ENCODE assay signal across 8 cellular contexts in the genomic region with DNA sequence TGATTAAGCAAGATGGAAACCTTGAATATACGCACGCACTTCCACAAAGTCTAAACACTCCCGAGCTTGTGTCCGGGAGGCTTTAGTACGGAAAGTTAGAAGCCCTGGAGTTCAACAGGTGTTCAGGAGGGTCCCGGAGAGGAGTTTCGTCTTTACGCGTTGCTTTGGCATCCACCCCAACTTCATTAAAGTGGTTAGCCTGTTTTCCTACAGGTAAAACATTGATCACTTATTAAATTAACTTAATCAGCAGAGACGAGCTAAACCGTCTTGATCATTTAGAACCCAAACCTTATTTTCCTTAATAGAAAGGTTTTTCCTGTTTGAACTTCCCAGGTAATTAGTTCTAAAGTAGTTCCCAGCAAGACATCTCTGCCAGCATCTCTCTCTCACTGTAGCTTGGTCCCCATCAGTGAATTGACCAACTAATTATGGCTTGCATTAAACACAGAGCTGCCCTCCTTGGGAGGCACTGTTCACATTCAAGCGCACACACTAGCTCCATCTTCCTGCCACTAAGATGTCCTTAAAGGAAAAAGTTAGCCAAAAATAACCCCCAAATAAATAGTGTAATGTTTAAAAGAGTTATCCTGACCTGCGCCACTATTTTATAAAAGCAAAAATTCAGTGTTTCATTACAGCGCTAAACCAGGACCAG. TPM values are rescaled to one million over a fixed set of nuclear protein-coding genes. Genes with fewer than 3 reads are reported as not detected.
DNase-seq lines count a peak whose midpoint lies in the region; ATAC-seq and TF ChIP-seq lines count a peak whose summit lies in the region.

No MANE protein-coding gene starts in this region.

- no peaks in the 10 kb centered on the region for H3K36me3 ChIP-seq in liver (ENCODE audit: control insufficient read depth in 4 of 4, insufficient read depth in 3 of 4, low read depth in 1 of 4, low read length in 3 of 4)
- H3K36me3 ChIP-seq in upper lobe of right lung = no peaks in the 10 kb centered on the region
- H3K36me3 ChIP-seq in adrenal gland (replicated peaks in 1 of 2) = no peaks in the 10 kb centered on the region

- no peak for TF ChIP-seq RAD21 in liver (IDR thresholded peaks at IDR 0.05)

- no peak for TF ChIP-seq CTCF in cardiac fibroblast (IDR thresholded peaks at IDR 0.05; ENCODE audit: low read depth, low read length)
- TF ChIP-seq CTCF in liver (IDR thresholded peaks at IDR 0.05; ENCODE audit: low read depth, low read length, missing input control) = no peak
- TF ChIP-seq CTCF in upper lobe of right lung (IDR thresholded peaks at IDR 0.05) = no peak
- TF ChIP-seq CTCF in adrenal gland (IDR thresholded peaks at IDR 0.05) = no peak

- H3K27me3 Mint-ChIP-seq in activated naive CD4-positive, alpha-beta T cell treated with anti-CD3 and anti-CD28 coated beads, Interleukin-2, amount 50 U/mL, for 24 hours = peaks cover 18% of the 10 kb centered on the region

- WGBS in liver = 41% methylated on average over 14 of the region's 14 CpGs
- 51 to 58% (median 53%) methylated on average over 14 of the region's 14 CpGs for WGBS in adrenal gland, 4 donors

- peaks cover 42% of the 10 kb centered on the region for H3K4me1 Mint-ChIP-seq in activated naive CD4-positive, alpha-beta T cell treated with anti-CD3 and anti-CD28 coated beads, Interleukin-2, amount 50 U/mL, for 24 hours

- no peaks in the 10 kb centered on the region for H3K9me3 Mint-ChIP-seq in activated naive CD4-positive, alpha-beta T cell treated with anti-CD3 and anti-CD28 coated beads, Interleukin-2, amount 50 U/mL, for 24 hours
- no peaks in the 10 kb centered on the region for H3K9me3 Mint-ChIP-seq in activated naive CD4-positive, alpha-beta T cell treated with anti-CD3 and anti-CD28 coated beads, Interleukin-2, amount 50 U/mL, for 72 hours

- TF ChIP-seq POLR2A in adrenal gland (IDR thresholded peaks at IDR 0.05) = no peak

- peaks cover 2% of the 10 kb centered on the region for H3K36me3 Mint-ChIP-seq in activated naive CD4-positive, alpha-beta T cell treated with anti-CD3 and anti-CD28 coated beads, Interleukin-2, amount 50 U/mL, for 24 hours
- peaks cover 6 to 24% of the 10 kb centered on the region in 2 donors for H3K36me3 Mint-ChIP-seq in activated naive CD4-positive, alpha-beta T cell treated with anti-CD3 and anti-CD28 coated beads, Interleukin-2, amount 50 U/mL, for 72 hours

- DNase-seq in activated naive CD4-positive, alpha-beta T cell treated with anti-CD3 and anti-CD28 coated beads, Interleukin-2, amount 50 U/mL, for 72 hours (ENCODE audit: low spot score in 2 of 2) = no peak
- peak; percentile 35 to 52 for DNase-seq in cardiac fibroblast (ENCODE audit: low read depth in 2 of 2)
- DNase-seq in upper lobe of right lung = no peak
- no peak for DNase-seq in HuH-7 (ENCODE audit: low spot score)
- DNase-seq in NCI-H2196 (lab: John Stamatoyannopoulos, UW; ENCODE audit: unreplicated experiment) = no peak
- DNase-seq in adrenal gland = no peak

- peak overlapping the region; percentile 69 for H3K27ac Mint-ChIP-seq in activated naive CD4-positive, alpha-beta T cell treated with anti-CD3 and anti-CD28 coated beads, Interleukin-2, amount 50 U/mL, for 24 hours
- H3K27ac Mint-ChIP-seq in activated naive CD4-positive, alpha-beta T cell treated with anti-CD3 and anti-CD28 coated beads, Interleukin-2, amount 50 U/mL, for 72 hours = peak overlapping the region in 1 of 2 donors; percentile 85

- intact Hi-C loops in upper lobe of right lung (cut with DNase I) = no loop called here
- intact Hi-C loops in adrenal gland (cut with DNase I) = loop anchor here in 1 of 2 donors (10.0 kb wide), 1 partner anchor 153 kb away; no protein-coding TSS in a partner anchor

- no peaks in the 10 kb centered on the region for H3K9me3 ChIP-seq in liver (ENCODE audit: control insufficient read depth in 4 of 4, low read length in 3 of 4)
- no peaks in the 10 kb centered on the region for H3K9me3 ChIP-seq in upper lobe of right lung
- no peaks in the 10 kb centered on the region for H3K9me3 ChIP-seq in adrenal gland (replicated peaks in 1 of 3)

- H3K4me3 Mint-ChIP-seq in activated naive CD4-positive, alpha-beta T cell treated with anti-CD3 and anti-CD28 coated beads, Interleukin-2, amount 50 U/mL, for 24 hours = peak overlapping the region; percentile 80

- no peak for ATAC-seq in activated naive CD4-positive, alpha-beta T cell treated with anti-CD3 and anti-CD28 coated beads, Interleukin-2, amount 50 U/mL, for 72 hours
- no peak for ATAC-seq in upper lobe of right lung

- H3K27me3 ChIP-seq in liver (ENCODE audit: control insufficient read depth in 4 of 4, insufficient read depth in 4 of 4, low read length in 3 of 4) (no peaks in the 10 kb centered on the region), upper lobe of right lung (peaks cover 10% of the 10 kb centered on the region), adrenal gland (no peaks in the 10 kb centered on the region)

- H3K9ac ChIP-seq in liver (ENCODE audit: low read depth in 1 of 2, low read length in 2 of 2) = peak overlapping the region; percentile 72 to 78

- H3K4me1 ChIP-seq in liver (ENCODE audit: control insufficient read depth in 4 of 4, insufficient read depth in 4 of 4, low read length in 3 of 4) (peaks cover 10 to 23% (median 20%) of the 10 kb centered on the region in 4 donors), upper lobe of right lung (peaks cover 9% of the 10 kb centered on the region), adrenal gland (replicated peaks in 1 of 2) (peaks cover 6 to 37% of the 10 kb centered on the region in 2 donors)

- H3K4me3 ChIP-seq in cardiac fibroblast (replicated peaks in 1 of 2; ENCODE audit: low read depth in 2 of 2, low read length in 2 of 2) = peak overlapping the region; percentile 72 to 85
- H3K4me3 ChIP-seq in liver (ENCODE audit: low read depth in 1 of 3, low read length in 3 of 3) = peak overlapping the region; percentile 30 to 89 (median 75)
- H3K4me3 ChIP-seq in upper lobe of right lung = peak overlapping the region; percentile 64
- H3K4me3 ChIP-seq in adrenal gland = peak overlapping the region in 1 of 4 donors; percentile 89

- H3K27ac ChIP-seq in liver (ENCODE audit: low read depth in 1 of 2, low read length in 2 of 2) = peak overlapping the region; percentile 68 to 91
- no peak overlapping the region for H3K27ac ChIP-seq in upper lobe of right lung
- peak overlapping the region in 2 of 5 donors; percentile 47 to 91 for H3K27ac ChIP-seq in adrenal gland

TF ChIP-seq in liver, 16 proteins besides CTCF, POLR2A, EP300 and RAD21 (continues in another document):
- no peak for TF ChIP-seq NR2F2 (IDR thresholded peaks at IDR 0.05)
- no peak for TF ChIP-seq HNF4G (IDR thresholded peaks at IDR 0.05)
- TF ChIP-seq, protein P1, sequence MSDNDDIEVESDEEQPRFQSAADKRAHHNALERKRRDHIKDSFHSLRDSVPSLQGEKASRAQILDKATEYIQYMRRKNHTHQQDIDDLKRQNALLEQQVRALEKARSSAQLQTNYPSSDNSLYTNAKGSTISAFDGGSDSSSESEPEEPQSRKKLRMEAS (IDR thresholded peaks at IDR 0.05) = no peak
- no peak for TF ChIP-seq FOXA2 (IDR thresholded peaks at IDR 0.05)
- no peak for TF ChIP-seq HNF4A (conservative IDR thresholded peaks at IDR 0.05)
- TF ChIP-seq JUND (IDR thresholded peaks at IDR 0.05) = no peak
- TF ChIP-seq, protein P2, sequence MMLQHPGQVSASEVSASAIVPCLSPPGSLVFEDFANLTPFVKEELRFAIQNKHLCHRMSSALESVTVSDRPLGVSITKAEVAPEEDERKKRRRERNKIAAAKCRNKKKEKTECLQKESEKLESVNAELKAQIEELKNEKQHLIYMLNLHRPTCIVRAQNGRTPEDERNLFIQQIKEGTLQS (IDR thresholded peaks at IDR 0.05) = no peak
- no peak for TF ChIP-seq GABPA (IDR thresholded peaks at IDR 0.05 in 1 of 2, conservative IDR thresholded peaks at IDR 0.05 in 1 of 2)
- TF ChIP-seq, protein P3, sequence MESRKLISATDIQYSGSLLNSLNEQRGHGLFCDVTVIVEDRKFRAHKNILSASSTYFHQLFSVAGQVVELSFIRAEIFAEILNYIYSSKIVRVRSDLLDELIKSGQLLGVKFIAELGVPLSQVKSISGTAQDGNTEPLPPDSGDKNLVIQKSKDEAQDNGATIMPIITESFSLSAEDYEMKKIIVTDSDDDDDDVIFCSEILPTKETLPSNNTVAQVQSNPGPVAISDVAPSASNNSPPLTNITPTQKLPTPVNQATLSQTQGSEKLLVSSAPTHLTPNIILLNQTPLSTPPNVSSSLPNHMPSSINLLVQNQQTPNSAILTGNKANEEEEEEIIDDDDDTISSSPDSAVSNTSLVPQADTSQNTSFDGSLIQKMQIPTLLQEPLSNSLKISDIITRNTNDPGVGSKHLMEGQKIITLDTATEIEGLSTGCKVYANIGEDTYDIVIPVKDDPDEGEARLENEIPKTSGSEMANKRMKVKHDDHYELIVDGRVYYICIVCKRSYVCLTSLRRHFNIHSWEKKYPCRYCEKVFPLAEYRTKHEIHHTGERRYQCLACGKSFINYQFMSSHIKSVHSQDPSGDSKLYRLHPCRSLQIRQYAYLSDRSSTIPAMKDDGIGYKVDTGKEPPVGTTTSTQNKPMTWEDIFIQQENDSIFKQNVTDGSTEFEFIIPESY (IDR thresholded peaks at IDR 0.05) = no peak
- TF ChIP-seq TAF1 (conservative IDR thresholded peaks at IDR 0.05) = no peak
- TF ChIP-seq SP1 (IDR thresholded peaks at IDR 0.05) = no peak

RNA-seq across cellular contexts. Expression of a gene that starts 1.4 kb away (rescaled TPM):
- 10 to 100 TPM in 1 of 2 donors, 1 to 10 TPM in 1; 3.1 to 20.9 TPM for total RNA-seq in activated naive CD4-positive, alpha-beta T cell treated with anti-CD3 and anti-CD28 coated beads, Interleukin-2, amount 50 U/mL, for 72 hours
- total RNA-seq in liver (1 to 10 TPM in 1 of 2 donors, under 1 TPM in 1; 0.33 to 8.0 TPM), upper lobe of right lung (11.4 TPM), adrenal gland (10 to 100 TPM in 7 of 8 donors, 1 to 10 TPM in 1; 9.5 to 42.7 (median 18.6) TPM)
- polyA plus RNA-seq in liver (10 to 100 TPM in 1 of 2 donors, 1 to 10 TPM in 1; 5.2 to 24.3 TPM), adrenal gland (10 to 100 TPM in 2 of 3 donors, 1 to 10 TPM in 1; 7.5 to 51.3 (median 14.2) TPM)

Comparison
In these comparisons a context has a peak if more than half of its experiments do, and no peak if none do; other contexts are left out.
1. DNase-seq: peak in cardiac fibroblast (2 of 2); none in activated naive CD4-positive, alpha-beta T cell treated with anti-CD3 and anti-CD28 coated beads, Interleukin-2, amount 50 U/mL, for 72 hours (0 of 2), upper lobe of right lung (single experiment), HuH-7 (single experiment), NCI-H2196 (single experiment) and adrenal gland (0 of 7).